23 cellular contexts compared by ENCODE assay signal in genomic region chr3:73409405-73409804, GRCh38.
DNase-seq lines count a peak whose midpoint lies in the region; ATAC-seq and TF ChIP-seq lines count a peak whose summit lies in the region.
"Had no signal": no experiment of that assay in that cellular context is flagged by ENCODE, and none has a peak within 500 bp of the region (broad histone marks: within the 10 kb centered on the region; RNA-seq: fewer than 3 reads in every experiment).

No MANE protein-coding gene starts in this region.

- POLR2A ChIA-PET in activated CD8-positive, alpha-beta T cell treated with anti-CD3 and anti-CD28 coated beads, Interleukin-2, amount 10 ng/mL, durations not matched to agents 7 days and 5 days (lab: Charles Lee): no interaction called here

- no peaks in the 10 kb centered on the region for H3K4me1 Mint-ChIP-seq in activated CD8-positive, alpha-beta T cell treated with anti-CD3 and anti-CD28 coated beads, Interleukin-2, amount 10 ng/mL, durations not matched to agents 7 days and 5 days (ENCODE audit: low read depth)
- H3K4me1 Mint-ChIP-seq: activated CD4-positive, alpha-beta T cell treated with anti-CD3 and anti-CD28 coated beads, Interleukin-2, amount 10 ng/mL, durations not matched to agents 7 days and 5 days; stimulated activated memory B cell treated with anti-CD40 and anti-IgM and Interleukin-4, amounts not matched to agents 10 μg/mL and 1 μg/mL and 100 μg/mL, for 72 hours had no signal

- no peaks in the 10 kb centered on the region for H3K36me3 Mint-ChIP-seq in activated CD8-positive, alpha-beta T cell treated with anti-CD3 and anti-CD28 coated beads, Interleukin-2, amount 10 ng/mL, durations not matched to agents 7 days and 5 days (ENCODE audit: low read depth)
- H3K36me3 Mint-ChIP-seq: stimulated activated memory B cell treated with anti-CD40 and anti-IgM and Interleukin-4, amounts not matched to agents 10 μg/mL and 1 μg/mL and 100 μg/mL, for 72 hours had no signal

- no peaks in the 10 kb centered on the region for H3K9me3 Mint-ChIP-seq in activated CD8-positive, alpha-beta T cell treated with anti-CD3 and anti-CD28 coated beads, Interleukin-2, amount 10 ng/mL, durations not matched to agents 7 days and 5 days (ENCODE audit: insufficient read depth)
- H3K9me3 Mint-ChIP-seq: activated CD4-positive, alpha-beta T cell treated with anti-CD3 and anti-CD28 coated beads, Interleukin-2, amount 10 ng/mL, durations not matched to agents 7 days and 5 days; nephron progenitor cell; stimulated activated memory B cell treated with anti-CD40 and anti-IgM and Interleukin-4, amounts not matched to agents 10 μg/mL and 1 μg/mL and 100 μg/mL, for 72 hours had no signal

- H3K4me2 ChIP-seq in mesendoderm (ENCODE audit: low read length): no peak overlapping the region

- H3K18ac ChIP-seq in mesendoderm (ENCODE audit: low read length): no peak overlapping the region

- H3K36me3 ChIP-seq in mesendoderm (ENCODE audit: control insufficient read depth, insufficient read depth, low read length): no peaks in the 10 kb centered on the region
- no peaks in the 10 kb centered on the region for H3K36me3 ChIP-seq in mucosa of descending colon (ENCODE audit: low read depth)
- H3K36me3 ChIP-seq: heart right ventricle, upper lobe of left lung had no signal

- H3K4me1 ChIP-seq in mesendoderm (ENCODE audit: control insufficient read depth, low read depth, low read length) (no peaks in the 10 kb centered on the region), mucosa of descending colon (ENCODE audit: low read depth) (peaks cover 9% of the 10 kb centered on the region)
- H3K4me1 ChIP-seq: upper lobe of left lung had no signal

- no peak overlapping the region for H2BK120ac ChIP-seq in mesendoderm (ENCODE audit: low read depth, low read length)

- H3K4me3 Mint-ChIP-seq in activated CD8-positive, alpha-beta T cell treated with anti-CD3 and anti-CD28 coated beads, Interleukin-2, amount 10 ng/mL, durations not matched to agents 7 days and 5 days: no peak overlapping the region
- H3K4me3 Mint-ChIP-seq: activated CD4-positive, alpha-beta T cell treated with anti-CD3 and anti-CD28 coated beads, Interleukin-2, amount 10 ng/mL, durations not matched to agents 7 days and 5 days; nephron progenitor cell; stimulated activated memory B cell treated with anti-CD40 and anti-IgM and Interleukin-4, amounts not matched to agents 10 μg/mL and 1 μg/mL and 100 μg/mL, for 72 hours had no signal

- intact Hi-C loops in mucosa of descending colon (cut with DNase I, micrococcal nuclease): no loop called here

- no peak overlapping the region for H4K5ac ChIP-seq in mesendoderm (ENCODE audit: low read length)

- H3K27ac ChIP-seq in mesendoderm (ENCODE audit: low read depth, low read length): no peak overlapping the region
- H3K27ac ChIP-seq: epithelial cell of prostate, heart right ventricle, HL-60, psoas muscle, SK-N-MC, upper lobe of left lung had no signal

- H3K27me3 Mint-ChIP-seq in activated CD8-positive, alpha-beta T cell treated with anti-CD3 and anti-CD28 coated beads, Interleukin-2, amount 10 ng/mL, durations not matched to agents 7 days and 5 days (ENCODE audit: low read depth): no peaks in the 10 kb centered on the region
- H3K27me3 Mint-ChIP-seq: activated CD4-positive, alpha-beta T cell treated with anti-CD3 and anti-CD28 coated beads, Interleukin-2, amount 10 ng/mL, durations not matched to agents 7 days and 5 days; stimulated activated memory B cell treated with anti-CD40 and anti-IgM and Interleukin-4, amounts not matched to agents 10 μg/mL and 1 μg/mL and 100 μg/mL, for 72 hours had no signal

- no peaks in the 10 kb centered on the region for H3K27me3 ChIP-seq in mesendoderm (ENCODE audit: insufficient read depth, low read length, poor library complexity)
- H3K27me3 ChIP-seq: heart right ventricle, upper lobe of left lung had no signal

- H3K9ac ChIP-seq in mesendoderm (ENCODE audit: low read length): no peak overlapping the region

- H2BK15ac ChIP-seq in mesendoderm (replicated peaks; ENCODE audit: low read depth): no peak overlapping the region

- H2AK5ac ChIP-seq in mesendoderm (ENCODE audit: low read length): no peak overlapping the region

- no peak overlapping the region for H3K4ac ChIP-seq in mesendoderm (ENCODE audit: low read depth, low read length)

- no peak overlapping the region for H3K27ac Mint-ChIP-seq in activated CD8-positive, alpha-beta T cell treated with anti-CD3 and anti-CD28 coated beads, Interleukin-2, amount 10 ng/mL, durations not matched to agents 7 days and 5 days
- H3K27ac Mint-ChIP-seq: activated CD4-positive, alpha-beta T cell treated with anti-CD3 and anti-CD28 coated beads, Interleukin-2, amount 10 ng/mL, durations not matched to agents 7 days and 5 days; nephron progenitor cell; stimulated activated memory B cell treated with anti-CD40 and anti-IgM and Interleukin-4, amounts not matched to agents 10 μg/mL and 1 μg/mL and 100 μg/mL, for 72 hours had no signal

- H2BK5ac ChIP-seq in mesendoderm (ENCODE audit: low read length): no peak overlapping the region

- H3K56ac ChIP-seq in mesendoderm (ENCODE audit: low read length): no peak overlapping the region

- no peaks in the 10 kb centered on the region for H3K79me1 ChIP-seq in mesendoderm (ENCODE audit: low read length)

- CTCF ChIA-PET in activated CD8-positive, alpha-beta T cell treated with anti-CD3 and anti-CD28 coated beads, Interleukin-2, amount 10 ng/mL, durations not matched to agents 7 days and 5 days (lab: Charles Lee): no interaction called here

- DNase-seq in AG10803 (ENCODE audit: low read depth): peak; percentile 95
- peak; percentile 11 for DNase-seq in HT1080 (ENCODE audit: low read depth)
- peak; percentile 70 for DNase-seq in astrocyte of the spinal cord (ENCODE audit: low read depth, low spot score)
- peak; percentile 50 for DNase-seq in myocyte (ENCODE audit: low read depth)
- no peak for DNase-seq in mesendoderm
- no peak for DNase-seq in mucosa of descending colon
- DNase-seq in activated CD8-positive, alpha-beta T cell treated with anti-CD3 and anti-CD28 coated beads, Interleukin-2, amount 10 ng/mL, durations not matched to agents 7 days and 5 days: no peak
- DNase-seq: activated CD4-positive, alpha-beta T cell treated with anti-CD3 and anti-CD28 coated beads, Interleukin-2, amount 10 ng/mL, durations not matched to agents 7 days and 5 days; activated naive CD4-positive, alpha-beta T cell treated with Interleukin-2 at 50 U/mL for 16 hours; aorta; heart right ventricle; KG1; NCI-H1105 treated with DMSO at 0.1 percent for 48 hours; NCI-H526 treated with DMSO at 0.1 percent for 48 hours; nephron progenitor cell; psoas muscle; stimulated activated CD4-positive, alpha-beta T cell treated with anti-CD3 and anti-CD28 coated beads, Interleukin-12 subunit alpha, Interleukin-12 subunit beta, amount 100 ng/mL, for 4 hours; upper lobe of left lung had no signal

- no peak overlapping the region for H3K23ac ChIP-seq in mesendoderm (ENCODE audit: low read length)

- H3K4me3 ChIP-seq in AG10803 (ENCODE audit: low read length): peak overlapping the region; percentile 17
- no peak overlapping the region for H3K4me3 ChIP-seq in astrocyte of the spinal cord (ENCODE audit: low read depth, low read length)
- no peak overlapping the region for H3K4me3 ChIP-seq in mesendoderm (ENCODE audit: low read length)
- no peak overlapping the region for H3K4me3 ChIP-seq in mucosa of descending colon
- H3K4me3 ChIP-seq: heart right ventricle, psoas muscle, SK-N-MC, upper lobe of left lung had no signal

- in situ Hi-C loops in astrocyte of the spinal cord (cut with HindIII; ENCODE audit: low sequenced_read_pairs): no loop called here

- no peaks in the 10 kb centered on the region for H3K9me3 ChIP-seq in mucosa of descending colon
- H3K9me3 ChIP-seq: heart right ventricle, psoas muscle, upper lobe of left lung had no signal

- TF ChIP-seq CTCF in AG10803 (conservative IDR thresholded peaks at IDR 0.05; ENCODE audit: low read length): no peak
- no peak for TF ChIP-seq CTCF in astrocyte of the spinal cord (IDR thresholded peaks at IDR 0.05; ENCODE audit: low read depth, low read length)
- no peak for TF ChIP-seq CTCF in mucosa of descending colon (IDR thresholded peaks at IDR 0.05)

- H3K79me2 ChIP-seq in mesendoderm (ENCODE audit: control insufficient read depth, insufficient read depth, low read length): no peaks in the 10 kb centered on the region

- no peak overlapping the region for H4K8ac ChIP-seq in mesendoderm (ENCODE audit: low read depth, low read length)

- no CpG with 5 or more reads among the region's 8 CpGs for WGBS in mesendoderm (ENCODE audit: extremely low coverage, insufficient coverage, low lambda C conversion rate)

- no peak for ATAC-seq in mucosa of descending colon
- ATAC-seq in activated CD8-positive, alpha-beta T cell treated with anti-CD3 and anti-CD28 coated beads, Interleukin-2, amount 10 ng/mL, durations not matched to agents 7 days and 5 days: no peak
- ATAC-seq in HG03342 (IDR thresholded peaks at IDR 0.05; ENCODE audit: unreplicated experiment): no peak
- ATAC-seq: heart right ventricle; stimulated activated memory B cell treated with anti-CD40 and anti-IgM and Interleukin-4, amounts not matched to agents 10 μg/mL and 1 μg/mL and 100 μg/mL, for 72 hours had no signal

Comparison
In these comparisons a context has a peak if more than half of its experiments do, and no peak if none do; other contexts are left out.
1. DNase-seq: peak in AG10803 (single experiment), HT1080 (single experiment), astrocyte of the spinal cord (single experiment) and myocyte (single experiment); none in mesendoderm (single experiment), mucosa of descending colon (0 of 3) and activated CD8-positive, alpha-beta T cell treated with anti-CD3 and anti-CD28 coated beads, Interleukin-2, amount 10 ng/mL, durations not matched to agents 7 days and 5 days (single experiment).